ENCODE assay signal across 11 cellular contexts in the genomic region with DNA sequence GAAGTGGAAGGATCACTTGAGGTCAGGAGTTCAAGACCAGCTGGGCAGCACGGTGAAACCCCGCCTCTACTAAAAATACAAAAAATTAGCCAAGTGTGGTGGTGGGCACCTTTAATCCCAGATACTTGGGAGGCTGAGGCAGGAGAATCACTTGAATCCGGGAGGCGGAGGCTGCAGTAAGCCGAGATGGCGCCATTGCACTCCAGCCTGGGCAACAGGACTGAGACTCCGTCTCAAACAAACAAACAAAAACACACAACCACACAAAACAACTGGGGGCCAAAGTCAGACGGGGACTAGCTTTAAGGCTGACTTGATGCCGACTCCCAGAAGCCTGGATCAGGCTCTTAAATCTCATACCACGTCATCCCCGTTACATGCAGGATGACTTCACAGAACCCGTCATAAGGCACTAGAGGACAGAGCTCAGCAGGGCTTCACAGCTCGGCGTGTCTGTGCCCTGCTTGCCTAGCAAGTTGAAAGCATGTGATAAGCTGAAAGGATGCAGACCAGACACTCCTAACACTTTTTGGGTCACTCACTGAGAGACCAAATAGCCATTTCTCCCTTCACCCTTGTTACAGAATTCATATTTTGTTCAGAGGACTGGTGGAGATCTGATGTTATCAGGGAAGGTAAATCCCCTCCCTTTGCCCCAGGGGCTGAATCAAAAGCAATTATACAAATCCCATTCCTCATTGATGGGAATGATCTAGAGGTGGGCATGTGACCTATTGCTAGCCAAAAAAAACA.
DNase-seq lines count a peak whose midpoint lies in the region; ATAC-seq and TF ChIP-seq lines count a peak whose summit lies in the region.
"Had no signal": no experiment of that assay in that cellular context is flagged by ENCODE, and none has a peak within 500 bp of the region (broad histone marks: within the 10 kb centered on the region; RNA-seq: fewer than 3 reads in every experiment).

No MANE protein-coding gene starts in this region.

- CTCF ChIA-PET in SK-N-SH (lab: Yijun Ruan, JAX): interaction anchor here (0.7 to 2.7 kb wide), 9 partner anchors 15 to 213 kb away, joined by 3 to 12 read pairs (median 4); a partner anchor contains a TSS

- no peak for TF ChIP-seq CTCF in SK-N-SH (IDR thresholded peaks at IDR 0.05)

- no peaks in the 10 kb centered on the region for H3F3A ChIP-seq in SK-N-SH (replicated peaks; ENCODE audit: insufficient read depth)

- H3K36me3 Mint-ChIP-seq in stimulated activated memory B cell treated with anti-CD40 and anti-IgM and Interleukin-4, amounts not matched to agents 10 μg/mL and 1 μg/mL and 100 μg/mL, for 72 hours: peaks cover 7% of the 10 kb centered on the region

- peaks cover 71% of the 10 kb centered on the region for H3K4me1 Mint-ChIP-seq in stimulated activated memory B cell treated with anti-CD40 and anti-IgM and Interleukin-4, amounts not matched to agents 10 μg/mL and 1 μg/mL and 100 μg/mL, for 72 hours

- peak in 1 of 2 experiments; percentile 85; a peak in 2 of 4 replicates for TF ChIP-seq EP300 in SK-N-SH (IDR thresholded peaks at IDR 0.05; ENCODE audit: borderline replicate concordance in 1 of 2, low read depth in 1 of 2, low read length in 1 of 2)

- POLR2A ChIA-PET in SK-N-SH (lab: Yijun Ruan, JAX): interaction anchor here (1.1 kb wide), 2 partner anchors 47 to 66 kb away, joined by 3 read pairs; no protein-coding TSS in a partner anchor

- peak overlapping the region; percentile 48 for H3K27ac Mint-ChIP-seq in stimulated activated memory B cell treated with anti-CD40 and anti-IgM and Interleukin-4, amounts not matched to agents 10 μg/mL and 1 μg/mL and 100 μg/mL, for 72 hours
- H3K27ac Mint-ChIP-seq: effector memory CD8-positive, alpha-beta T cell; stimulated activated naive CD8-positive, alpha-beta T cell treated with anti-CD3 and anti-CD28 coated beads, Interleukin-15, amount 100 ng/mL, for 72 hours had no signal

- H3K27ac ChIP-seq in SK-N-SH (ENCODE audit: low read depth in 2 of 2, low read length in 1 of 2) (peak overlapping the region in 1 of 2 experiments; percentile 91; a peak in 2 of 4 replicates), right cardiac atrium (ENCODE audit: low read length) (no peak overlapping the region)
- H3K27ac ChIP-seq: RWPE1 had no signal

- no peaks in the 10 kb centered on the region for H4K20me1 ChIP-seq in SK-N-SH (ENCODE audit: insufficient read depth)

- no peak overlapping the region for H2AFZ ChIP-seq in SK-N-SH (ENCODE audit: low read depth)

- H3K4me2 ChIP-seq in SK-N-SH: no peak overlapping the region

- H3K4me3 ChIP-seq in HAP-1 (no peak overlapping the region), SK-N-SH (ENCODE audit: low read depth in 2 of 2, low read length in 1 of 2) (no peak overlapping the region), right cardiac atrium (ENCODE audit: low read length) (no peak overlapping the region)

- ATAC-seq in right cardiac atrium: peak; percentile 5 to 50
- no peak for ATAC-seq in stimulated activated memory B cell treated with anti-CD40 and anti-IgM and Interleukin-4, amounts not matched to agents 10 μg/mL and 1 μg/mL and 100 μg/mL, for 72 hours
- no peak for ATAC-seq in GM19397 (IDR thresholded peaks at IDR 0.05; ENCODE audit: unreplicated experiment)
- ATAC-seq: effector memory CD8-positive, alpha-beta T cell; stimulated activated naive CD8-positive, alpha-beta T cell treated with anti-CD3 and anti-CD28 coated beads, Interleukin-15, amount 100 ng/mL, for 72 hours had no signal

- intact Hi-C loops in right cardiac atrium (cut with DNase I): no loop called here

- H3K9me3 ChIP-seq in HAP-1: no peaks in the 10 kb centered on the region
- H3K9me3 ChIP-seq in SK-N-SH: no peaks in the 10 kb centered on the region
- no peaks in the 10 kb centered on the region for H3K9me3 ChIP-seq in right cardiac atrium (ENCODE audit: control insufficient read depth, low read length)

- H3K27me3 ChIP-seq in HAP-1 (ENCODE audit: low read depth) (no peaks in the 10 kb centered on the region), SK-N-SH (ENCODE audit: insufficient read depth) (no peaks in the 10 kb centered on the region), right cardiac atrium (ENCODE audit: control insufficient read depth, insufficient read depth) (no peaks in the 10 kb centered on the region)

- DNase-seq in HAP-1 (ENCODE audit: low spot score in 2 of 2): peak; percentile 50 to 70
- DNase-seq in SK-N-SH: peak; percentile 47
- peak in 1 of 3 donors; percentile 46 for DNase-seq in right cardiac atrium
- no peak for DNase-seq in DMS53 treated with DMSO at 0.1 percent for 48 hours (lab: John Stamatoyannopoulos, UW; ENCODE audit: unreplicated experiment)
- no peak for DNase-seq in activated CD4-positive, CD25-positive, alpha-beta regulatory T cell treated with anti-CD3 and anti-CD28 coated beads, Interleukin-2, amount 50 U/mL, for 72 hours
- DNase-seq: effector memory CD8-positive, alpha-beta T cell; NCI-H446; stimulated activated naive CD8-positive, alpha-beta T cell treated with anti-CD3 and anti-CD28 coated beads, Interleukin-15, amount 100 ng/mL, for 72 hours had no signal

- peaks cover 22% of the 10 kb centered on the region for H3K79me2 ChIP-seq in SK-N-SH (ENCODE audit: insufficient read depth)

- H3K4me1 ChIP-seq in HAP-1: peaks cover 65% of the 10 kb centered on the region
- peaks cover 46 to 59% of the 10 kb centered on the region in 2 experiments; a peak in 3 of 4 replicates for H3K4me1 ChIP-seq in SK-N-SH (ENCODE audit: control insufficient read depth in 1 of 2, insufficient read depth in 2 of 2, low read depth in 1 of 2, low read length in 1 of 2)
- peaks cover 12% of the 10 kb centered on the region for H3K4me1 ChIP-seq in right cardiac atrium (ENCODE audit: control insufficient read depth, insufficient read depth, low read length)

- no peaks in the 10 kb centered on the region for H3K36me3 ChIP-seq in HAP-1 (replicated peaks)
- no peaks in the 10 kb centered on the region for H3K36me3 ChIP-seq in SK-N-SH (replicated peaks in 1 of 2; ENCODE audit: control insufficient read depth in 1 of 2, insufficient read depth in 2 of 2, low read length in 1 of 2)

- no peak overlapping the region for H3K4me3 Mint-ChIP-seq in stimulated activated memory B cell treated with anti-CD40 and anti-IgM and Interleukin-4, amounts not matched to agents 10 μg/mL and 1 μg/mL and 100 μg/mL, for 72 hours
- H3K4me3 Mint-ChIP-seq: effector memory CD8-positive, alpha-beta T cell; stimulated activated naive CD8-positive, alpha-beta T cell treated with anti-CD3 and anti-CD28 coated beads, Interleukin-15, amount 100 ng/mL, for 72 hours had no signal

- H3K9me2 ChIP-seq in SK-N-SH: no peaks in the 10 kb centered on the region

- H3K9me3 Mint-ChIP-seq in stimulated activated memory B cell treated with anti-CD40 and anti-IgM and Interleukin-4, amounts not matched to agents 10 μg/mL and 1 μg/mL and 100 μg/mL, for 72 hours: no peaks in the 10 kb centered on the region
- H3K9me3 Mint-ChIP-seq: effector memory CD8-positive, alpha-beta T cell had no signal

- WGBS in SK-N-SH (ENCODE audit: low lambda C conversion rate): 72% methylated on average over 12 of the region's 14 CpGs
- 79% methylated on average over 14 of the region's 14 CpGs for WGBS in right cardiac atrium

- in situ Hi-C loops in HAP-1 (cut with MboI; ENCODE audit: low sequenced_read_pairs): no loop called here

- no peaks in the 10 kb centered on the region for H3K27me3 Mint-ChIP-seq in stimulated activated memory B cell treated with anti-CD40 and anti-IgM and Interleukin-4, amounts not matched to agents 10 μg/mL and 1 μg/mL and 100 μg/mL, for 72 hours

- peak; percentile 30; the same call in 1 of the 2 replicates for TF ChIP-seq RAD21 in SK-N-SH (IDR thresholded peaks at IDR 0.05; ENCODE audit: low read length)

- no peak overlapping the region for H3K9ac ChIP-seq in SK-N-SH

TF ChIP-seq in SK-N-SH, 30 proteins besides CTCF, POLR2A, EP300 and RAD21 (continues in another document):
- TF ChIP-seq EZH2phosphoT487 (IDR thresholded peaks at IDR 0.05; ENCODE audit: borderline replicate concordance, low read depth) (no peak), RFX5 (IDR thresholded peaks at IDR 0.05; ENCODE audit: low read length) (no peak), GATA2 (CRISPR knock-in tag; IDR thresholded peaks at IDR 0.05) (peak; percentile 91), POLR2AphosphoS5 (IDR thresholded peaks at IDR 0.05; ENCODE audit: low read depth, low read length) (no peak), CHD2 (IDR thresholded peaks at IDR 0.05; ENCODE audit: low read length, partially characterized antibody) (no peak), TEAD4 (IDR thresholded peaks at IDR 0.05; ENCODE audit: borderline replicate concordance, insufficient read depth) (no peak)
- TF ChIP-seq, protein P1, sequence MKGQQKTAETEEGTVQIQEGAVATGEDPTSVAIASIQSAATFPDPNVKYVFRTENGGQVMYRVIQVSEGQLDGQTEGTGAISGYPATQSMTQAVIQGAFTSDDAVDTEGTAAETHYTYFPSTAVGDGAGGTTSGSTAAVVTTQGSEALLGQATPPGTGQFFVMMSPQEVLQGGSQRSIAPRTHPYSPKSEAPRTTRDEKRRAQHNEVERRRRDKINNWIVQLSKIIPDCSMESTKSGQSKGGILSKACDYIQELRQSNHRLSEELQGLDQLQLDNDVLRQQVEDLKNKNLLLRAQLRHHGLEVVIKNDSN (IDR thresholded peaks at IDR 0.05; ENCODE audit: borderline replicate concordance, low read depth): peak; percentile 31; the same call in 1 of the 2 replicates
- TF ChIP-seq, protein P2, sequence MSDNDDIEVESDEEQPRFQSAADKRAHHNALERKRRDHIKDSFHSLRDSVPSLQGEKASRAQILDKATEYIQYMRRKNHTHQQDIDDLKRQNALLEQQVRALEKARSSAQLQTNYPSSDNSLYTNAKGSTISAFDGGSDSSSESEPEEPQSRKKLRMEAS (IDR thresholded peaks at IDR 0.05; ENCODE audit: low read depth): no peak
- TF ChIP-seq, protein P3, sequence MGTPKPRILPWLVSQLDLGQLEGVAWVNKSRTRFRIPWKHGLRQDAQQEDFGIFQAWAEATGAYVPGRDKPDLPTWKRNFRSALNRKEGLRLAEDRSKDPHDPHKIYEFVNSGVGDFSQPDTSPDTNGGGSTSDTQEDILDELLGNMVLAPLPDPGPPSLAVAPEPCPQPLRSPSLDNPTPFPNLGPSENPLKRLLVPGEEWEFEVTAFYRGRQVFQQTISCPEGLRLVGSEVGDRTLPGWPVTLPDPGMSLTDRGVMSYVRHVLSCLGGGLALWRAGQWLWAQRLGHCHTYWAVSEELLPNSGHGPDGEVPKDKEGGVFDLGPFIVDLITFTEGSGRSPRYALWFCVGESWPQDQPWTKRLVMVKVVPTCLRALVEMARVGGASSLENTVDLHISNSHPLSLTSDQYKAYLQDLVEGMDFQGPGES (IDR thresholded peaks at IDR 0.05; ENCODE audit: low read depth, low read length): no peak

Comparison
In these comparisons a context has a peak if more than half of its experiments do, and no peak if none do; other contexts are left out.
1. DNase-seq: peak in HAP-1 (2 of 2) and SK-N-SH (single experiment); none in DMS53 treated with DMSO at 0.1 percent for 48 hours (single experiment) and activated CD4-positive, CD25-positive, alpha-beta regulatory T cell treated with anti-CD3 and anti-CD28 coated beads, Interleukin-2, amount 50 U/mL, for 72 hours (single experiment).
2. ATAC-seq: peak in right cardiac atrium (2 of 2); none in stimulated activated memory B cell treated with anti-CD40 and anti-IgM and Interleukin-4, amounts not matched to agents 10 μg/mL and 1 μg/mL and 100 μg/mL, for 72 hours (single experiment) and GM19397 (single experiment).